In the genomic region with DNA sequence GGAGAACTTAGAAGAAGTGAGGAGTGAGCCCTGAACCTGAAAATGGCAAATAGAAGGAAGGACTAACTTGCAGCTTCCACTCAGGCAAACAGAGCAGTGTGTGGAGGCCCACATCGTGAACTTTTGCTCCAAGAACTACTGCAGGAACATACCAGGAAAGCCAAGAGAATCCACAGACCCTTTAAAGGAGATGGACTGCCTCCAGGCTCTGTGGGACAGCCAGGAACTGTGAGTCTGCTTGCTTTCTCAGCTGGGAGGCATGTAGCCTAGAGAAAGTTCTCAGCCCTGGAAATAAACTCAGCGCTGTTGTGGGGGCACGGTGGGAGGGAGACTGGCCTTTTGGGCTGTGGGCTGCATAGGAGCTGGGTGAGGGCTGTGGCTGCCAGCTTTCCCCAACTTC, we compare ENCODE assay signal across 13 cellular contexts.
A peak's percentile ranks its signal among the peaks of the same experiment; 100 is the strongest.
DNase-seq lines count a peak whose midpoint lies in the region; ATAC-seq and TF ChIP-seq lines count a peak whose summit lies in the region.
"Had no signal": no experiment of that assay in that cellular context is flagged by ENCODE, and none has a peak within 500 bp of the region (broad histone marks: within the 10 kb centered on the region; RNA-seq: fewer than 3 reads in every experiment).

No MANE protein-coding gene starts in this region.

- DNase-seq in AG08395 (ENCODE audit: low spot score) (peak; percentile 41), amniotic epithelial cell (ENCODE audit: low read depth) (peak; percentile 62), fibroblast of pulmonary artery (ENCODE audit: low read depth) (peak; percentile 66), osteoblast (ENCODE audit: insufficient read length, low spot score, missing footprints) (no peak), OCI-M2 (lab: John Stamatoyannopoulos, UW; ENCODE audit: unreplicated experiment) (no peak), activated T-cell treated with anti-CD3 and anti-CD28 coated beads for 4 hours (no peak), islet precursor cell (no peak), upper lobe of left lung (no peak)
- DNase-seq: activated CD8-positive, alpha-beta memory T cell treated with anti-CD3 and anti-CD28 coated beads, Interleukin-2, amount 50 U/mL, for 4 hours; DMS 273 treated with DMSO at 0.1 percent for 48 hours; kidney glomerular epithelial cell; MV-4-11; NCI-H2171 had no signal

- no peak for TF ChIP-seq EP300 in upper lobe of left lung (IDR thresholded peaks at IDR 0.05)

- H3K4me2 ChIP-seq in osteoblast (ENCODE audit: insufficient read depth, low read length) = peak overlapping the region; percentile 44

- no peaks in the 10 kb centered on the region for H3K36me3 ChIP-seq in osteoblast (ENCODE audit: insufficient read depth, low read length)
- H3K36me3 ChIP-seq in upper lobe of left lung = no peaks in the 10 kb centered on the region

- TF ChIP-seq CTCF in fibroblast of pulmonary artery (IDR thresholded peaks at IDR 0.05; ENCODE audit: low read length, missing control alignments) (no peak), osteoblast (IDR thresholded peaks at IDR 0.05; ENCODE audit: extremely low read depth, low read depth, low read length) (no peak), upper lobe of left lung (IDR thresholded peaks at IDR 0.05) (no peak)

- H2AFZ ChIP-seq in osteoblast (ENCODE audit: low read length) = peak overlapping the region; percentile 35

- no peaks in the 10 kb centered on the region for H3K9me3 ChIP-seq in osteoblast (ENCODE audit: low read depth, low read length)
- no peaks in the 10 kb centered on the region for H3K9me3 ChIP-seq in upper lobe of left lung

- no peak for ATAC-seq in upper lobe of left lung (ENCODE audit: low FRiP score in 2 of 2)

- H3K4me3 ChIP-seq in fibroblast of pulmonary artery (replicated peaks; ENCODE audit: low read depth, low read length) (no peak overlapping the region), osteoblast (ENCODE audit: insufficient read depth, low read length) (no peak overlapping the region), upper lobe of left lung (no peak overlapping the region)

- no peaks in the 10 kb centered on the region for H3K79me2 ChIP-seq in osteoblast (ENCODE audit: insufficient read depth, low read length)

- peaks cover 22% of the 10 kb centered on the region for H3K4me1 ChIP-seq in osteoblast (ENCODE audit: insufficient read depth, low read length)
- peaks cover 0 to 12% (median 6%) of the 10 kb centered on the region in 4 donors for H3K4me1 ChIP-seq in upper lobe of left lung

- H3K27ac ChIP-seq in osteoblast (ENCODE audit: low read depth, low read length) = peak overlapping the region; percentile 51
- no peak overlapping the region for H3K27ac ChIP-seq in upper lobe of left lung

- H3K27me3 ChIP-seq in osteoblast (ENCODE audit: insufficient read depth, low read length) (no peaks in the 10 kb centered on the region), upper lobe of left lung (no peaks in the 10 kb centered on the region)

- 71 to 85% methylated on average over 3 of the region's 3 CpGs for WGBS in upper lobe of left lung, 2 donors

- no peak for TF ChIP-seq POLR2A in upper lobe of left lung (IDR thresholded peaks at IDR 0.05)

- peaks cover 8% of the 10 kb centered on the region for H4K20me1 ChIP-seq in osteoblast (ENCODE audit: insufficient read depth, low read length)

Comparison
In these comparisons a context has a peak if more than half of its experiments do, and no peak if none do; other contexts are left out.
1. DNase-seq: peak in AG08395 (single experiment), amniotic epithelial cell (single experiment) and fibroblast of pulmonary artery (single experiment); none in osteoblast (single experiment), OCI-M2 (single experiment), activated T-cell treated with anti-CD3 and anti-CD28 coated beads for 4 hours (single experiment), islet precursor cell (single experiment) and upper lobe of left lung (0 of 2).